Comparison of ENCODE assay signal across 23 cellular contexts in genomic region chr1:201779351-201779880, GRCh38. TPM values are rescaled to one million over a fixed set of nuclear protein-coding genes. Genes with fewer than 3 reads are reported as not detected.
DNase-seq lines count a peak whose midpoint lies in the region; ATAC-seq and TF ChIP-seq lines count a peak whose summit lies in the region.
"Had no signal": no experiment of that assay in that cellular context is flagged by ENCODE, and none has a peak within 500 bp of the region (broad histone marks: within the 10 kb centered on the region; RNA-seq: fewer than 3 reads in every experiment).

No MANE protein-coding gene starts in this region.

- peak overlapping the region; percentile 61 to 95 (median 71) for H3K27ac Mint-ChIP-seq in nephron
- H3K27ac Mint-ChIP-seq in activated T-helper 1 cell treated with anti-CD3 and anti-CD28 coated beads, Interleukin-12 subunit alpha, Interleukin-12 subunit beta, Interleukin-2, Interleukin-4 antibody, amounts not matched to agents 30 ng/mL and 10 ng/mL and 1 ng/mL, durations not matched to agents 14 hours and 24 hours and 36 hours, result no peak overlapping the region
- H3K27ac Mint-ChIP-seq: activated naive CD8-positive, alpha-beta T cell treated with anti-CD3 and anti-CD28 coated beads, Interleukin-2, amount 10 ng/mL, durations not matched to agents 7 days and 5 days; CD8-positive, alpha-beta T cell; neural progenitor cell; stimulated activated naive CD8-positive, alpha-beta T cell treated with anti-CD3 and anti-CD28 coated beads, Interleukin-15, Interleukin-2, amounts not matched to agents 100 ng/mL and 50 ng/mL, for 24 hours; T-cell had no signal

- ATAC-seq in RWPE2 (ENCODE audit: low read depth) (no peak), HG03571 (IDR thresholded peaks at IDR 0.05; ENCODE audit: unreplicated experiment) (no peak)
- ATAC-seq: CD8-positive, alpha-beta T cell; GM12878; psoas muscle; T-cell had no signal

- no peaks in the 10 kb centered on the region for H3K27me3 Mint-ChIP-seq in nephron (ENCODE audit: low read depth)
- peaks cover 11% of the 10 kb centered on the region for H3K27me3 Mint-ChIP-seq in activated T-helper 1 cell treated with anti-CD3 and anti-CD28 coated beads, Interleukin-12 subunit alpha, Interleukin-12 subunit beta, Interleukin-2, Interleukin-4 antibody, amounts not matched to agents 30 ng/mL and 10 ng/mL and 1 ng/mL, durations not matched to agents 14 hours and 24 hours and 36 hours (ENCODE audit: insufficient read depth)
- H3K27me3 Mint-ChIP-seq: stimulated activated naive CD8-positive, alpha-beta T cell treated with anti-CD3 and anti-CD28 coated beads, Interleukin-15, Interleukin-2, amounts not matched to agents 100 ng/mL and 50 ng/mL, for 24 hours had no signal

- H3K27ac ChIP-seq in RWPE2 (ENCODE audit: poor library complexity, severe bottlenecking), result peak overlapping the region; percentile 25
- H3K27ac ChIP-seq in urinary bladder (ENCODE audit: low read depth), result peak overlapping the region; percentile 19
- H3K27ac ChIP-seq in spleen, result no peak overlapping the region
- H3K27ac ChIP-seq: psoas muscle had no signal

- H3K4me1 Mint-ChIP-seq in nephron, result peaks cover 62% of the 10 kb centered on the region
- no peaks in the 10 kb centered on the region for H3K4me1 Mint-ChIP-seq in activated T-helper 1 cell treated with anti-CD3 and anti-CD28 coated beads, Interleukin-12 subunit alpha, Interleukin-12 subunit beta, Interleukin-2, Interleukin-4 antibody, amounts not matched to agents 30 ng/mL and 10 ng/mL and 1 ng/mL, durations not matched to agents 14 hours and 24 hours and 36 hours (ENCODE audit: low read depth)
- H3K4me1 Mint-ChIP-seq: activated naive CD8-positive, alpha-beta T cell treated with anti-CD3 and anti-CD28 coated beads, Interleukin-2, amount 10 ng/mL, durations not matched to agents 7 days and 5 days; T-cell had no signal

- H3K9me3 Mint-ChIP-seq in nephron, result no peaks in the 10 kb centered on the region
- H3K9me3 Mint-ChIP-seq in activated T-helper 1 cell treated with anti-CD3 and anti-CD28 coated beads, Interleukin-12 subunit alpha, Interleukin-12 subunit beta, Interleukin-2, Interleukin-4 antibody, amounts not matched to agents 30 ng/mL and 10 ng/mL and 1 ng/mL, durations not matched to agents 14 hours and 24 hours and 36 hours, result no peaks in the 10 kb centered on the region
- H3K9me3 Mint-ChIP-seq: activated naive CD8-positive, alpha-beta T cell treated with anti-CD3 and anti-CD28 coated beads, Interleukin-2, amount 10 ng/mL, durations not matched to agents 7 days and 5 days; CD8-positive, alpha-beta T cell; stimulated activated naive CD8-positive, alpha-beta T cell treated with anti-CD3 and anti-CD28 coated beads, Interleukin-15, Interleukin-2, amounts not matched to agents 100 ng/mL and 50 ng/mL, for 24 hours; T-cell had no signal

- H3K4me3 ChIP-seq in RWPE2 (ENCODE audit: severe bottlenecking), result no peak overlapping the region
- no peak overlapping the region for H3K4me3 ChIP-seq in fibroblast of the aortic adventitia (ENCODE audit: low read depth, low read length)
- no peak overlapping the region for H3K4me3 ChIP-seq in urinary bladder (ENCODE audit: low read depth, low read length)
- H3K4me3 ChIP-seq in spleen, result no peak overlapping the region
- H3K4me3 ChIP-seq: GM12878, neural progenitor cell, psoas muscle had no signal

- H3K27me3 ChIP-seq in RWPE2 (ENCODE audit: insufficient read depth, poor library complexity, severe bottlenecking) (no peaks in the 10 kb centered on the region), spleen (replicated peaks in 1 of 7) (no peaks in the 10 kb centered on the region)
- H3K27me3 ChIP-seq: neural progenitor cell had no signal

- peaks cover 64% of the 10 kb centered on the region for H3K36me3 ChIP-seq in RWPE2 (ENCODE audit: low read depth)
- H3K36me3 ChIP-seq in urinary bladder (ENCODE audit: insufficient read depth), result peaks cover 6% of the 10 kb centered on the region
- H3K36me3 ChIP-seq in spleen, result peaks cover 0 to 41% (median 10%) of the 10 kb centered on the region in 6 donors

- no peak overlapping the region for H3K4me3 Mint-ChIP-seq in nephron
- H3K4me3 Mint-ChIP-seq in activated T-helper 1 cell treated with anti-CD3 and anti-CD28 coated beads, Interleukin-12 subunit alpha, Interleukin-12 subunit beta, Interleukin-2, Interleukin-4 antibody, amounts not matched to agents 30 ng/mL and 10 ng/mL and 1 ng/mL, durations not matched to agents 14 hours and 24 hours and 36 hours, result no peak overlapping the region
- H3K4me3 Mint-ChIP-seq: activated naive CD8-positive, alpha-beta T cell treated with anti-CD3 and anti-CD28 coated beads, Interleukin-2, amount 10 ng/mL, durations not matched to agents 7 days and 5 days; CD8-positive, alpha-beta T cell; neural progenitor cell; stimulated activated naive CD8-positive, alpha-beta T cell treated with anti-CD3 and anti-CD28 coated beads, Interleukin-15, Interleukin-2, amounts not matched to agents 100 ng/mL and 50 ng/mL, for 24 hours; T-cell had no signal

- DNase-seq in RWPE2 (ENCODE audit: low spot score) (no peak), fibroblast of the aortic adventitia (ENCODE audit: low read depth) (peak; percentile 41), spleen (no peak)
- DNase-seq in activated T-helper 1 cell treated with anti-CD3 and anti-CD28 coated beads, Interleukin-12 subunit alpha, Interleukin-12 subunit beta, Interleukin-2, Interleukin-4 antibody, amounts not matched to agents 30 ng/mL and 10 ng/mL and 1 ng/mL, durations not matched to agents 14 hours and 24 hours and 36 hours (ENCODE audit: low spot score), result no peak
- DNase-seq: activated CD4-positive, alpha-beta T cell treated with anti-CD3 and anti-CD28 coated beads for 48 hours; activated naive CD8-positive, alpha-beta T cell treated with anti-CD3 and anti-CD28 coated beads, Interleukin-2, amount 10 ng/mL, durations not matched to agents 7 days and 5 days; CD8-positive, alpha-beta T cell; DMS153; foreskin melanocyte; KG1; MV-4-11; NCI-H1694 treated with DMSO at 0.1 percent for 48 hours; NCI-H748 treated with DMSO at 0.1 percent for 48 hours; psoas muscle; SHP77 treated with DMSO at 0.1 percent for 48 hours; stimulated activated CD4-positive, alpha-beta T cell treated with anti-CD3 and anti-CD28 coated beads, Interleukin-4, amount 100 ng/mL, for 24 hours; T-cell had no signal

- H3K4me1 ChIP-seq in RWPE2 (ENCODE audit: insufficient read depth, poor library complexity, severe bottlenecking) (peaks cover 27% of the 10 kb centered on the region), urinary bladder (ENCODE audit: insufficient read depth) (peaks cover 2% of the 10 kb centered on the region), spleen (no peaks in the 10 kb centered on the region)

- TF ChIP-seq CTCF in RWPE2 (IDR thresholded peaks at IDR 0.05; ENCODE audit: poor library complexity, severe bottlenecking) (no peak), fibroblast of the aortic adventitia (IDR thresholded peaks at IDR 0.05; ENCODE audit: insufficient read depth, low read length) (no peak), nephron (IDR thresholded peaks at IDR 0.05; ENCODE audit: unreplicated experiment in 3 of 3) (no peak), spleen (IDR thresholded peaks at IDR 0.05 in 8 of 11, conservative IDR thresholded peaks at IDR 0.05 in 3 of 11) (no peak)

- intact Hi-C loops in activated T-helper 1 cell treated with anti-CD3 and anti-CD28 coated beads, Interleukin-12 subunit alpha, Interleukin-12 subunit beta, Interleukin-2, Interleukin-4 antibody, amounts not matched to agents 30 ng/mL and 10 ng/mL and 1 ng/mL, durations not matched to agents 14 hours and 24 hours and 36 hours (cut with micrococcal nuclease), result no loop called here
- intact Hi-C loops in spleen (cut with DNase I; ENCODE audit: low total_unique reads), result no loop called here

- H3K9me3 ChIP-seq in RWPE2 (ENCODE audit: severe bottlenecking) (no peaks in the 10 kb centered on the region), spleen (no peaks in the 10 kb centered on the region)
- H3K9me3 ChIP-seq: psoas muscle had no signal

- 55% methylated on average over 6 of the region's 6 CpGs for WGBS in urinary bladder
- WGBS in spleen, 5 donors, result 91 to 99% (median 94%) methylated on average over 6 of the region's 6 CpGs

- peaks cover 56% of the 10 kb centered on the region for H3K36me3 Mint-ChIP-seq in nephron (ENCODE audit: low read depth)
- no peaks in the 10 kb centered on the region for H3K36me3 Mint-ChIP-seq in activated T-helper 1 cell treated with anti-CD3 and anti-CD28 coated beads, Interleukin-12 subunit alpha, Interleukin-12 subunit beta, Interleukin-2, Interleukin-4 antibody, amounts not matched to agents 30 ng/mL and 10 ng/mL and 1 ng/mL, durations not matched to agents 14 hours and 24 hours and 36 hours (ENCODE audit: low read depth)
- H3K36me3 Mint-ChIP-seq: activated naive CD8-positive, alpha-beta T cell treated with anti-CD3 and anti-CD28 coated beads, Interleukin-2, amount 10 ng/mL, durations not matched to agents 7 days and 5 days had no signal

- TF ChIP-seq POLR2A in spleen (IDR thresholded peaks at IDR 0.05), result no peak

RNA-seq across cellular contexts. Expression of gene IPO9, which starts 49.5 kb away (rescaled TPM):
- 14.8 and 29.2 TPM in 2 replicates for total RNA-seq in fibroblast of the aortic adventitia (ENCODE audit: low replicate concordance)
- 31.3 TPM for total RNA-seq in urinary bladder
- 19.6 TPM for polyA plus RNA-seq in urinary bladder
- total RNA-seq in activated T-helper 1 cell treated with anti-CD3 and anti-CD28 coated beads, Interleukin-12 subunit alpha, Interleukin-12 subunit beta, Interleukin-2, Interleukin-4 antibody, amounts not matched to agents 30 ng/mL and 10 ng/mL and 1 ng/mL, durations not matched to agents 14 hours and 24 hours and 36 hours, result 58.5 and 61.6 TPM in 2 replicates
- total RNA-seq in spleen, result 10 to 100 TPM; 24.1 to 35.7 (median 29.1) TPM
- 10 to 100 TPM; 13.8 to 17.4 (median 14.5) TPM for polyA plus RNA-seq in spleen

Comparison
In these comparisons a context has a peak if more than half of its experiments do, and no peak if none do; other contexts are left out.
1. H3K27ac ChIP-seq: peak in RWPE2 (single experiment) and urinary bladder (single experiment); none in spleen (0 of 8).